In genomic region chr10:97939446-97939990, GRCh38 we compare ENCODE assay signal across 2 cellular contexts.
TF ChIP-seq lines count a peak whose summit lies in the region.

No MANE protein-coding gene starts in this region.

TF ChIP-seq in GM23338, 12 proteins besides CTCF, POLR2A, EP300 and RAD21 (continued from another document):
- TF ChIP-seq ZNF462 (CRISPR knock-in tag; IDR thresholded peaks at IDR 0.05), result no peak
- TF ChIP-seq NANOG (IDR thresholded peaks at IDR 0.05; ENCODE audit: borderline replicate concordance), result no peak
- TF ChIP-seq REST (IDR thresholded peaks at IDR 0.05; ENCODE audit: unreplicated experiment), result no peak
- no peak for TF ChIP-seq ZNF331 (CRISPR knock-in tag; IDR thresholded peaks at IDR 0.05; ENCODE audit: low read depth)
- no peak for TF ChIP-seq JUNB (IDR thresholded peaks at IDR 0.05; ENCODE audit: unreplicated experiment)
- no peak for TF ChIP-seq ZNF114 (CRISPR knock-in tag; IDR thresholded peaks at IDR 0.05)
- no peak for TF ChIP-seq CREB1 (CRISPR knock-in tag; IDR thresholded peaks at IDR 0.05; ENCODE audit: low read depth)
- no peak for TF ChIP-seq EZH2 (IDR thresholded peaks at IDR 0.05; ENCODE audit: low read depth, unreplicated experiment)

TF ChIP-seq in SK-N-SH, 30 proteins besides CTCF, POLR2A, EP300 and RAD21 (continued from another document):
- TF ChIP-seq, protein P1, sequence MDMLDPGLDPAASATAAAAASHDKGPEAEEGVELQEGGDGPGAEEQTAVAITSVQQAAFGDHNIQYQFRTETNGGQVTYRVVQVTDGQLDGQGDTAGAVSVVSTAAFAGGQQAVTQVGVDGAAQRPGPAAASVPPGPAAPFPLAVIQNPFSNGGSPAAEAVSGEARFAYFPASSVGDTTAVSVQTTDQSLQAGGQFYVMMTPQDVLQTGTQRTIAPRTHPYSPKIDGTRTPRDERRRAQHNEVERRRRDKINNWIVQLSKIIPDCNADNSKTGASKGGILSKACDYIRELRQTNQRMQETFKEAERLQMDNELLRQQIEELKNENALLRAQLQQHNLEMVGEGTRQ (IDR thresholded peaks at IDR 0.05; ENCODE audit: borderline replicate concordance, low read depth, low read length), result no peak
- TF ChIP-seq SIN3A (IDR thresholded peaks at IDR 0.05; ENCODE audit: borderline replicate concordance, low read depth, low read length), result no peak
- TF ChIP-seq MXI1 (IDR thresholded peaks at IDR 0.05; ENCODE audit: low read depth, low read length), result no peak
- no peak for TF ChIP-seq GABPA (IDR thresholded peaks at IDR 0.05; ENCODE audit: low read depth)
- TF ChIP-seq FOSL2 (IDR thresholded peaks at IDR 0.05; ENCODE audit: borderline replicate concordance, low read depth), result no peak
- no peak for TF ChIP-seq ELF1 (IDR thresholded peaks at IDR 0.05)
